ENCODE assay signal across 8 cellular contexts in genomic region chrX:154379569-154379951, GRCh38. TPM values are rescaled to one million over a fixed set of nuclear protein-coding genes. Genes with fewer than 3 reads are reported as not detected.
DNase-seq lines count a peak whose midpoint lies in the region; ATAC-seq and TF ChIP-seq lines count a peak whose summit lies in the region.

No MANE protein-coding gene starts in this region.

- intact Hi-C loops in left lung (cut with DNase I): no loop called here

- peak overlapping the region; percentile 86 for H3K4me3 Mint-ChIP-seq in activated T-cell treated with anti-CD3 and anti-CD28 coated beads, Interleukin-2, amount 50 U/mL, for 24 hours

- no peaks in the 10 kb centered on the region for H3K27me3 ChIP-seq in adipocyte (replicated peaks; ENCODE audit: control insufficient read depth, insufficient read depth, low read length)
- H3K27me3 ChIP-seq in left lung: no peaks in the 10 kb centered on the region
- H3K27me3 ChIP-seq in tibial nerve: no peaks in the 10 kb centered on the region

- no peak for TF ChIP-seq POLR2A in tibial nerve (IDR thresholded peaks at IDR 0.05)

- no peak for DNase-seq in activated T-cell treated with anti-CD3 and anti-CD28 coated beads, Interleukin-2, amount 50 U/mL, for 24 hours
- DNase-seq in activated T-cell treated with anti-CD3 and anti-CD28 coated beads, Interleukin-2, amount 50 U/mL, for 48 hours: no peak
- DNase-seq in adipocyte (ENCODE audit: low read depth) (no peak), left lung (no peak), tibial nerve (ENCODE audit: low spot score in 2 of 2) (no peak), midbrain (lab: John Stamatoyannopoulos, UW) (no peak), HuH-7 (ENCODE audit: low spot score) (no peak), left lobe of liver (ENCODE audit: low spot score) (no peak)

- H3K36me3 ChIP-seq in adipocyte (ENCODE audit: control insufficient read depth, insufficient read depth, low read length, severe bottlenecking): peaks cover 2% of the 10 kb centered on the region
- H3K36me3 ChIP-seq in left lung: no peaks in the 10 kb centered on the region
- H3K36me3 ChIP-seq in tibial nerve: no peaks in the 10 kb centered on the region

- H3K4me3 ChIP-seq in adipocyte (ENCODE audit: low read length) (peak overlapping the region; percentile 86), left lung (peak overlapping the region; percentile 56 to 62), tibial nerve (peak overlapping the region; percentile 64 to 86 (median 73))

- peaks cover 4% of the 10 kb centered on the region for H3K27me3 Mint-ChIP-seq in activated T-cell treated with anti-CD3 and anti-CD28 coated beads, Interleukin-2, amount 50 U/mL, for 24 hours

- ATAC-seq in left lung: no peak
- ATAC-seq in left lobe of liver: no peak

- H3K27ac ChIP-seq in left lung: peak overlapping the region; percentile 95
- H3K27ac ChIP-seq in tibial nerve: peak overlapping the region; percentile 98 to 100 (median 98)

- H3K9me3 Mint-ChIP-seq in activated T-cell treated with anti-CD3 and anti-CD28 coated beads, Interleukin-2, amount 50 U/mL, for 24 hours: no peaks in the 10 kb centered on the region

- no peaks in the 10 kb centered on the region for H3K9me3 ChIP-seq in adipocyte (ENCODE audit: control insufficient read depth, low read length)
- no peaks in the 10 kb centered on the region for H3K9me3 ChIP-seq in left lung
- no peaks in the 10 kb centered on the region for H3K9me3 ChIP-seq in tibial nerve

- 0 to 24% methylated on average over 7 to 37 of the region's 38 CpGs for WGBS in tibial nerve, 2 donors

- H3K9ac ChIP-seq in adipocyte (ENCODE audit: low read length): peak overlapping the region; percentile 94

- H3K36me3 Mint-ChIP-seq in activated T-cell treated with anti-CD3 and anti-CD28 coated beads, Interleukin-2, amount 50 U/mL, for 24 hours (ENCODE audit: low read depth): peaks cover 24% of the 10 kb centered on the region

- TF ChIP-seq CTCF in left lung (IDR thresholded peaks at IDR 0.05) (no peak), tibial nerve (IDR thresholded peaks at IDR 0.05) (no peak)

- peak overlapping the region; percentile 94 for H3K27ac Mint-ChIP-seq in activated T-cell treated with anti-CD3 and anti-CD28 coated beads, Interleukin-2, amount 50 U/mL, for 24 hours

- H3K4me1 Mint-ChIP-seq in activated T-cell treated with anti-CD3 and anti-CD28 coated beads, Interleukin-2, amount 50 U/mL, for 24 hours (ENCODE audit: low read depth): peaks cover 29% of the 10 kb centered on the region

- H3K4me1 ChIP-seq in adipocyte (ENCODE audit: control insufficient read depth, insufficient read depth, low read length): peaks cover 10% of the 10 kb centered on the region
- H3K4me1 ChIP-seq in left lung: peaks cover 0 to 23% of the 10 kb centered on the region in 2 donors
- H3K4me1 ChIP-seq in tibial nerve: peaks cover 0 to 24% (median 0%) of the 10 kb centered on the region in 4 donors

- no peak for TF ChIP-seq EP300 in tibial nerve (IDR thresholded peaks at IDR 0.05)

RNA-seq across cellular contexts. Expression of gene EMD, which starts 0.5 kb away (rescaled TPM):
- total RNA-seq in left lung (10 to 100 TPM; 50.1 to 56.6 TPM), tibial nerve (10 to 100 TPM; 38.0 to 72.6 (median 46.7) TPM), left lobe of liver (19.5 TPM)

RNA-seq across cellular contexts. Expression of gene FLNA, which starts 5.1 kb away (rescaled TPM):
- 1,000 to 10,000 TPM; 1,139 to 1,793 TPM for total RNA-seq in left lung
- total RNA-seq in tibial nerve: 1,000 to 10,000 TPM in 3 of 4 donors, 100 to 1,000 TPM in 1; 995 to 1,349 (median 1,139) TPM
- 76.6 TPM for total RNA-seq in left lobe of liver

RNA-seq across cellular contexts. Expression of gene RPL10, which starts 18.6 kb away (rescaled TPM):
- total RNA-seq in left lung (1,000 to 10,000 TPM; 2,309 to 2,455 TPM), tibial nerve (1,000 to 10,000 TPM; 4,372 to 6,501 (median 5,244) TPM), left lobe of liver (1,085 TPM)

RNA-seq across cellular contexts. Expression of gene DNASE1L1, which starts 29.5 kb away (rescaled TPM):
- total RNA-seq in left lung (10 to 100 TPM; 34.7 to 36.1 TPM), tibial nerve (10 to 100 TPM; 21.4 to 36.0 (median 28.6) TPM), left lobe of liver (14.9 TPM)

RNA-seq across cellular contexts. Expression of gene TAFAZZIN, which starts 31.8 kb away (rescaled TPM):
- total RNA-seq in left lung (10 to 100 TPM; 34.7 to 45.5 TPM), tibial nerve (100 to 1,000 TPM in 2 of 4 donors, 10 to 100 TPM in 2; 78.9 to 138 (median 97.7) TPM), left lobe of liver (21.0 TPM)

Comparison
In these comparisons a context has a peak if more than half of its experiments do, and no peak if none do; other contexts are left out.
1. RNA of gene FLNA, which starts 5.1 kb away (total RNA-seq): 1,139 to 1,793 TPM in left lung and 995 to 1,349 TPM in tibial nerve; 76.6 TPM in left lobe of liver (single experiment); every median in the first group is over 10 times any median in the second.
2. Peak in every context shown above with its lines, with median percentiles within 50 percentile points of each other: H3K4me3 ChIP-seq.